ENCODE assay signal across 8 cellular contexts in the genomic region with DNA sequence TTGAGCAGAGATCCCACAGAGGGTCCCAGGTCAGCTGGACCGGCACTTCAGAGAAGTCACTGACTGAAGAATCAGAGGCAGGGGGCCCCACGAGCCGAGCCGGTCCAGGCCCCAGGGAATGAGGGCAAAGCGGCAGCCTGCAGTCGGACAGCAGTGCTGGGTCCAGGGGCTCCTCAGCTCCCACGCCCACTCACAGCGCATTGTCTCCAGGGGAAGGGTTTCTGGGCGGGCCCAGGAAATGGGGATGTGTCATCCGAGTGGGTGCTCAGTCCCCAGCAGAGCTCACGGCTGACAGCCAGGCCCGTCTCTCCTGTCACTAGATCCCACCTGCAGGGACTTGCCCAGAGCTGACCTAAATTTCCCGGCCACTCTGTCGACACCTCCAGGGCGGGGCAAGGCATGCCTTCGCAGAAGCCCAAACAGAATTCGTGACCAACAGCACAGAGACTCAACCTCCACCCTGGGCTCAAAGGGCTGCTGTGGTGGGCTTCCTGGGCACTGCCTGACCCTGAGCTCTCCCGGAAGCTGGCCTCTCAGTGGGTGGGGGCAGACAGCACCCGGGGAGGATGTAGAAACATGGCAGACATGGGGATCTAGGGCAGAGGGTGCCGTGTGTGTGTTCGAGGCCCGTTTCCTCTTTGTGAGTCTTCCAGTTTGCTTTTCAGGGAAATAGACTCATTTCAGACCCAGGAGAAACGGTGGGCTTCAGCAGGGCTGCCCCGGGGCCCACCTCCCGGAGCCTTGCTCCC. TPM values are rescaled to one million over a fixed set of nuclear protein-coding genes. Genes with fewer than 3 reads are reported as not detected.
DNase-seq lines count a peak whose midpoint lies in the region; ATAC-seq lines count a peak whose summit lies in the region.

No MANE protein-coding gene starts in this region.

- peaks cover 59% of the 10 kb centered on the region for H3K27me3 Mint-ChIP-seq in activated naive CD4-positive, alpha-beta T cell treated with anti-CD3 and anti-CD28 coated beads, Interleukin-2, amount 10 ng/mL, durations not matched to agents 7 days and 5 days
- H3K27me3 Mint-ChIP-seq in immature natural killer cell (ENCODE audit: low read depth in 3 of 3): no peaks in the 10 kb centered on the region
- no peaks in the 10 kb centered on the region for H3K27me3 Mint-ChIP-seq in stimulated activated memory B cell treated with anti-CD40 and anti-IgM and Interleukin-4, amounts not matched to agents 10 μg/mL and 1 μg/mL and 100 μg/mL, for 72 hours

- ATAC-seq in activated naive CD4-positive, alpha-beta T cell treated with anti-CD3 and anti-CD28 coated beads, Interleukin-2, amount 50 U/mL, for 72 hours: peak; percentile 27 to 48
- peak; percentile 44 for ATAC-seq in stimulated activated memory B cell treated with anti-CD40 and anti-IgM and Interleukin-4, amounts not matched to agents 10 μg/mL and 1 μg/mL and 100 μg/mL, for 72 hours
- no peak for ATAC-seq in HG03097 (IDR thresholded peaks at IDR 0.05; ENCODE audit: low FRiP score, unreplicated experiment)
- no peak for ATAC-seq in HG02884 (IDR thresholded peaks at IDR 0.05; ENCODE audit: unreplicated experiment)

- H3K9me3 Mint-ChIP-seq in activated naive CD4-positive, alpha-beta T cell treated with anti-CD3 and anti-CD28 coated beads, Interleukin-2, amount 50 U/mL, for 72 hours: no peaks in the 10 kb centered on the region
- no peaks in the 10 kb centered on the region for H3K9me3 Mint-ChIP-seq in activated naive CD4-positive, alpha-beta T cell treated with anti-CD3 and anti-CD28 coated beads, Interleukin-2, amount 10 ng/mL, durations not matched to agents 7 days and 5 days
- H3K9me3 Mint-ChIP-seq in immature natural killer cell: no peaks in the 10 kb centered on the region
- no peaks in the 10 kb centered on the region for H3K9me3 Mint-ChIP-seq in stimulated activated memory B cell treated with anti-CD40 and anti-IgM and Interleukin-4, amounts not matched to agents 10 μg/mL and 1 μg/mL and 100 μg/mL, for 72 hours

- DNase-seq in activated naive CD4-positive, alpha-beta T cell treated with anti-CD3 and anti-CD28 coated beads, Interleukin-2, amount 50 U/mL, for 72 hours (ENCODE audit: low spot score in 2 of 2): no peak
- DNase-seq in activated naive CD4-positive, alpha-beta T cell treated with anti-CD3 and anti-CD28 coated beads, Interleukin-2, amount 10 ng/mL, durations not matched to agents 7 days and 5 days: no peak
- DNase-seq in activated T-cell treated with anti-CD3 and anti-CD28 coated beads for 4 hours: peak; percentile 38
- DNase-seq in immature natural killer cell: peak in 2 of 3 donors; percentile 18 to 45
- DNase-seq in foreskin melanocyte: no peak

- H3K36me3 Mint-ChIP-seq in activated naive CD4-positive, alpha-beta T cell treated with anti-CD3 and anti-CD28 coated beads, Interleukin-2, amount 50 U/mL, for 72 hours: no peaks in the 10 kb centered on the region
- H3K36me3 Mint-ChIP-seq in activated naive CD4-positive, alpha-beta T cell treated with anti-CD3 and anti-CD28 coated beads, Interleukin-2, amount 10 ng/mL, durations not matched to agents 7 days and 5 days: peaks cover 1% of the 10 kb centered on the region
- no peaks in the 10 kb centered on the region for H3K36me3 Mint-ChIP-seq in immature natural killer cell
- H3K36me3 Mint-ChIP-seq in stimulated activated memory B cell treated with anti-CD40 and anti-IgM and Interleukin-4, amounts not matched to agents 10 μg/mL and 1 μg/mL and 100 μg/mL, for 72 hours: no peaks in the 10 kb centered on the region

- H3K27ac Mint-ChIP-seq in activated naive CD4-positive, alpha-beta T cell treated with anti-CD3 and anti-CD28 coated beads, Interleukin-2, amount 50 U/mL, for 72 hours: no peak overlapping the region
- H3K27ac Mint-ChIP-seq in activated naive CD4-positive, alpha-beta T cell treated with anti-CD3 and anti-CD28 coated beads, Interleukin-2, amount 10 ng/mL, durations not matched to agents 7 days and 5 days: no peak overlapping the region
- H3K27ac Mint-ChIP-seq in immature natural killer cell: peak overlapping the region in 4 of 6 donors; percentile 57 to 93 (median 81)
- H3K27ac Mint-ChIP-seq in stimulated activated memory B cell treated with anti-CD40 and anti-IgM and Interleukin-4, amounts not matched to agents 10 μg/mL and 1 μg/mL and 100 μg/mL, for 72 hours: no peak overlapping the region

- CTCF ChIA-PET in activated naive CD4-positive, alpha-beta T cell treated with anti-CD3 and anti-CD28 coated beads, Interleukin-2, amount 10 ng/mL, durations not matched to agents 7 days and 5 days (lab: Charles Lee): interaction anchor here (0.8 to 7.2 kb wide), 13 partner anchors 10 to 251 kb away, joined by 3 to 64 read pairs (median 8); no protein-coding TSS in a partner anchor

- H3K4me3 Mint-ChIP-seq in activated naive CD4-positive, alpha-beta T cell treated with anti-CD3 and anti-CD28 coated beads, Interleukin-2, amount 10 ng/mL, durations not matched to agents 7 days and 5 days: no peak overlapping the region
- H3K4me3 Mint-ChIP-seq in immature natural killer cell: peak overlapping the region in 3 of 5 donors; percentile 20 to 69 (median 36)
- H3K4me3 Mint-ChIP-seq in stimulated activated memory B cell treated with anti-CD40 and anti-IgM and Interleukin-4, amounts not matched to agents 10 μg/mL and 1 μg/mL and 100 μg/mL, for 72 hours: no peak overlapping the region

- peaks cover 42% of the 10 kb centered on the region for H3K4me1 Mint-ChIP-seq in activated naive CD4-positive, alpha-beta T cell treated with anti-CD3 and anti-CD28 coated beads, Interleukin-2, amount 10 ng/mL, durations not matched to agents 7 days and 5 days
- H3K4me1 Mint-ChIP-seq in immature natural killer cell: peaks cover 35 to 43% of the 10 kb centered on the region in 2 donors
- H3K4me1 Mint-ChIP-seq in stimulated activated memory B cell treated with anti-CD40 and anti-IgM and Interleukin-4, amounts not matched to agents 10 μg/mL and 1 μg/mL and 100 μg/mL, for 72 hours: peaks cover 31% of the 10 kb centered on the region

RNA-seq across cellular contexts. Expression of a gene that starts 42.1 kb away (rescaled TPM):
- total RNA-seq in activated naive CD4-positive, alpha-beta T cell treated with anti-CD3 and anti-CD28 coated beads, Interleukin-2, amount 50 U/mL, for 72 hours: 10 to 100 TPM; 22.7 to 28.8 TPM
- polyA plus RNA-seq in immature natural killer cell: 10 to 100 TPM in 2 of 3 donors, 1 to 10 TPM in 1; 8.7 to 21.8 (median 10.2) TPM

Comparison
In these comparisons a context has a peak if more than half of its experiments do, and no peak if none do; other contexts are left out.
1. ATAC-seq: peak in activated naive CD4-positive, alpha-beta T cell treated with anti-CD3 and anti-CD28 coated beads, Interleukin-2, amount 50 U/mL, for 72 hours (2 of 2) and stimulated activated memory B cell treated with anti-CD40 and anti-IgM and Interleukin-4, amounts not matched to agents 10 μg/mL and 1 μg/mL and 100 μg/mL, for 72 hours (single experiment); none in HG03097 (single experiment) and HG02884 (single experiment).
2. DNase-seq: peak in activated T-cell treated with anti-CD3 and anti-CD28 coated beads for 4 hours (single experiment) and immature natural killer cell (2 of 3); none in activated naive CD4-positive, alpha-beta T cell treated with anti-CD3 and anti-CD28 coated beads, Interleukin-2, amount 50 U/mL, for 72 hours (0 of 2), activated naive CD4-positive, alpha-beta T cell treated with anti-CD3 and anti-CD28 coated beads, Interleukin-2, amount 10 ng/mL, durations not matched to agents 7 days and 5 days (single experiment) and foreskin melanocyte (single experiment).
3. H3K27ac Mint-ChIP-seq: peak in immature natural killer cell (4 of 6); none in activated naive CD4-positive, alpha-beta T cell treated with anti-CD3 and anti-CD28 coated beads, Interleukin-2, amount 50 U/mL, for 72 hours (0 of 2), activated naive CD4-positive, alpha-beta T cell treated with anti-CD3 and anti-CD28 coated beads, Interleukin-2, amount 10 ng/mL, durations not matched to agents 7 days and 5 days (single experiment) and stimulated activated memory B cell treated with anti-CD40 and anti-IgM and Interleukin-4, amounts not matched to agents 10 μg/mL and 1 μg/mL and 100 μg/mL, for 72 hours (single experiment).
4. H3K4me3 Mint-ChIP-seq: peak in immature natural killer cell (3 of 5); none in activated naive CD4-positive, alpha-beta T cell treated with anti-CD3 and anti-CD28 coated beads, Interleukin-2, amount 10 ng/mL, durations not matched to agents 7 days and 5 days (single experiment) and stimulated activated memory B cell treated with anti-CD40 and anti-IgM and Interleukin-4, amounts not matched to agents 10 μg/mL and 1 μg/mL and 100 μg/mL, for 72 hours (single experiment).